ENCODE assay signal across 1 cellular context in genomic region chr16:66434619-66435430, GRCh38.
TF ChIP-seq lines count a peak whose summit lies in the region.

No MANE protein-coding gene starts in this region.

TF ChIP-seq in HepG2, 621 proteins besides CTCF, POLR2A, EP300 and RAD21 (continues in another document):
- TF ChIP-seq ZNF329 (CRISPR knock-in tag; IDR thresholded peaks at IDR 0.05; ENCODE audit: low read depth) (no peak), ZNF383 (CRISPR knock-in tag; IDR thresholded peaks at IDR 0.05; ENCODE audit: borderline replicate concordance) (no peak), ZNF75D (CRISPR knock-in tag; IDR thresholded peaks at IDR 0.05; ENCODE audit: borderline replicate concordance) (no peak), GTF3A (CRISPR knock-in tag; conservative IDR thresholded peaks at IDR 0.05) (no peak), CEBPG (CRISPR knock-in tag; IDR thresholded peaks at IDR 0.05) (peak; percentile 94), ZNF713 (CRISPR knock-in tag; IDR thresholded peaks at IDR 0.05) (no peak), TOE1 (CRISPR knock-in tag; IDR thresholded peaks at IDR 0.05) (no peak), SP140L (CRISPR knock-in tag; IDR thresholded peaks at IDR 0.05; ENCODE audit: borderline replicate concordance) (no peak), FOXA3 (CRISPR knock-in tag; IDR thresholded peaks at IDR 0.05) (peak; percentile 60), CEBPB (IDR thresholded peaks at IDR 0.05; ENCODE audit: borderline replicate concordance, low read depth, low read length) (peak; percentile 92), POGZ (CRISPR knock-in tag; IDR thresholded peaks at IDR 0.05) (no peak), TAF15 (IDR thresholded peaks at IDR 0.05; ENCODE audit: low read depth, low read length, poor library complexity, severe bottlenecking) (no peak), HOXA9 (CRISPR knock-in tag; IDR thresholded peaks at IDR 0.05; ENCODE audit: borderline replicate concordance) (no peak), KLF12 (CRISPR knock-in tag; IDR thresholded peaks at IDR 0.05; ENCODE audit: borderline replicate concordance) (no peak), GPN1 (CRISPR knock-in tag; IDR thresholded peaks at IDR 0.05; ENCODE audit: borderline replicate concordance) (no peak), ZUFSP (CRISPR knock-in tag; IDR thresholded peaks at IDR 0.05; ENCODE audit: borderline replicate concordance) (no peak), GATA4 (IDR thresholded peaks at IDR 0.05; ENCODE audit: borderline replicate concordance, low read depth) (no peak), GLI4 (CRISPR knock-in tag; IDR thresholded peaks at IDR 0.05; ENCODE audit: borderline replicate concordance) (no peak), JUN (CRISPR knock-in tag; IDR thresholded peaks at IDR 0.05) (no peak), CEBPZ (IDR thresholded peaks at IDR 0.05; ENCODE audit: low read length) (no peak), SOX13 (IDR thresholded peaks at IDR 0.05) (peak; percentile 57), SOX13 (CRISPR knock-in tag; conservative IDR thresholded peaks at IDR 0.05 in 1 of 2, IDR thresholded peaks at IDR 0.05 in 1 of 2) (peak in 1 of 2 experiments; percentile 90; a peak in 2 of 4 replicates), ZNF841 (CRISPR knock-in tag; IDR thresholded peaks at IDR 0.05; ENCODE audit: borderline replicate concordance) (no peak), ZNF879 (CRISPR knock-in tag; IDR thresholded peaks at IDR 0.05) (no peak), TBP (CRISPR knock-in tag; IDR thresholded peaks at IDR 0.05) (no peak), NFIB (CRISPR knock-in tag; IDR thresholded peaks at IDR 0.05; ENCODE audit: borderline replicate concordance) (no peak), MXD4 (CRISPR knock-in tag; IDR thresholded peaks at IDR 0.05) (no peak), ZNF33A (CRISPR knock-in tag; IDR thresholded peaks at IDR 0.05; ENCODE audit: borderline replicate concordance) (no peak), ATM (IDR thresholded peaks at IDR 0.05; ENCODE audit: borderline replicate concordance) (no peak), ARID4A (CRISPR knock-in tag; IDR thresholded peaks at IDR 0.05; ENCODE audit: borderline replicate concordance) (peak; percentile 55; the same call in 1 of the 2 replicates)
- TF ChIP-seq, protein P1, sequence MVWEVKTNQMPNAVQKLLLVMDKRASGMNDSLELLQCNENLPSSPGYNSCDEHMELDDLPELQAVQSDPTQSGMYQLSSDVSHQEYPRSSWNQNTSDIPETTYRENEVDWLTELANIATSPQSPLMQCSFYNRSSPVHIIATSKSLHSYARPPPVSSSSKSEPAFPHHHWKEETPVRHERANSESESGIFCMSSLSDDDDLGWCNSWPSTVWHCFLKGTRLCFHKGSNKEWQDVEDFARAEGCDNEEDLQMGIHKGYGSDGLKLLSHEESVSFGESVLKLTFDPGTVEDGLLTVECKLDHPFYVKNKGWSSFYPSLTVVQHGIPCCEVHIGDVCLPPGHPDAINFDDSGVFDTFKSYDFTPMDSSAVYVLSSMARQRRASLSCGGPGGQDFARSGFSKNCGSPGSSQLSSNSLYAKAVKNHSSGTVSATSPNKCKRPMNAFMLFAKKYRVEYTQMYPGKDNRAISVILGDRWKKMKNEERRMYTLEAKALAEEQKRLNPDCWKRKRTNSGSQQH (CRISPR knock-in tag; IDR thresholded peaks at IDR 0.05; ENCODE audit: low read depth): peak; percentile 28; the same call in 1 of the 2 replicates
- TF ChIP-seq, protein P2, sequence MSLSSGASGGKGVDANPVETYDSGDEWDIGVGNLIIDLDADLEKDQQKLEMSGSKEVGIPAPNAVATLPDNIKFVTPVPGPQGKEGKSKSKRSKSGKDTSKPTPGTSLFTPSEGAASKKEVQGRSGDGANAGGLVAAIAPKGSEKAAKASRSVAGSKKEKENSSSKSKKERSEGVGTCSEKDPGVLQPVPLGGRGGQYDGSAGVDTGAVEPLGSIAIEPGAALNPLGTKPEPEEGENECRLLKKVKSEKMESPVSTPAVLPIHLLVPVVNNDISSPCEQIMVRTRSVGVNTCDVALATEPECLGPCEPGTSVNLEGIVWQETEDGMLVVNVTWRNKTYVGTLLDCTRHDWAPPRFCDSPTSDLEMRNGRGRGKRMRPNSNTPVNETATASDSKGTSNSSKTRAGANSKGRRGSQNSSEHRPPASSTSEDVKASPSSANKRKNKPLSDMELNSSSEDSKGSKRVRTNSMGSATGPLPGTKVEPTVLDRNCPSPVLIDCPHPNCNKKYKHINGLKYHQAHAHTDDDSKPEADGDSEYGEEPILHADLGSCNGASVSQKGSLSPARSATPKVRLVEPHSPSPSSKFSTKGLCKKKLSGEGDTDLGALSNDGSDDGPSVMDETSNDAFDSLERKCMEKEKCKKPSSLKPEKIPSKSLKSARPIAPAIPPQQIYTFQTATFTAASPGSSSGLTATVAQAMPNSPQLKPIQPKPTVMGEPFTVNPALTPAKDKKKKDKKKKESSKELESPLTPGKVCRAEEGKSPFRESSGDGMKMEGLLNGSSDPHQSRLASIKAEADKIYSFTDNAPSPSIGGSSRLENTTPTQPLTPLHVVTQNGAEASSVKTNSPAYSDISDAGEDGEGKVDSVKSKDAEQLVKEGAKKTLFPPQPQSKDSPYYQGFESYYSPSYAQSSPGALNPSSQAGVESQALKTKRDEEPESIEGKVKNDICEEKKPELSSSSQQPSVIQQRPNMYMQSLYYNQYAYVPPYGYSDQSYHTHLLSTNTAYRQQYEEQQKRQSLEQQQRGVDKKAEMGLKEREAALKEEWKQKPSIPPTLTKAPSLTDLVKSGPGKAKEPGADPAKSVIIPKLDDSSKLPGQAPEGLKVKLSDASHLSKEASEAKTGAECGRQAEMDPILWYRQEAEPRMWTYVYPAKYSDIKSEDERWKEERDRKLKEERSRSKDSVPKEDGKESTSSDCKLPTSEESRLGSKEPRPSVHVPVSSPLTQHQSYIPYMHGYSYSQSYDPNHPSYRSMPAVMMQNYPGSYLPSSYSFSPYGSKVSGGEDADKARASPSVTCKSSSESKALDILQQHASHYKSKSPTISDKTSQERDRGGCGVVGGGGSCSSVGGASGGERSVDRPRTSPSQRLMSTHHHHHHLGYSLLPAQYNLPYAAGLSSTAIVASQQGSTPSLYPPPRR (CRISPR knock-in tag; IDR thresholded peaks at IDR 0.05; ENCODE audit: borderline replicate concordance): no peak
- TF ChIP-seq, protein P3, sequence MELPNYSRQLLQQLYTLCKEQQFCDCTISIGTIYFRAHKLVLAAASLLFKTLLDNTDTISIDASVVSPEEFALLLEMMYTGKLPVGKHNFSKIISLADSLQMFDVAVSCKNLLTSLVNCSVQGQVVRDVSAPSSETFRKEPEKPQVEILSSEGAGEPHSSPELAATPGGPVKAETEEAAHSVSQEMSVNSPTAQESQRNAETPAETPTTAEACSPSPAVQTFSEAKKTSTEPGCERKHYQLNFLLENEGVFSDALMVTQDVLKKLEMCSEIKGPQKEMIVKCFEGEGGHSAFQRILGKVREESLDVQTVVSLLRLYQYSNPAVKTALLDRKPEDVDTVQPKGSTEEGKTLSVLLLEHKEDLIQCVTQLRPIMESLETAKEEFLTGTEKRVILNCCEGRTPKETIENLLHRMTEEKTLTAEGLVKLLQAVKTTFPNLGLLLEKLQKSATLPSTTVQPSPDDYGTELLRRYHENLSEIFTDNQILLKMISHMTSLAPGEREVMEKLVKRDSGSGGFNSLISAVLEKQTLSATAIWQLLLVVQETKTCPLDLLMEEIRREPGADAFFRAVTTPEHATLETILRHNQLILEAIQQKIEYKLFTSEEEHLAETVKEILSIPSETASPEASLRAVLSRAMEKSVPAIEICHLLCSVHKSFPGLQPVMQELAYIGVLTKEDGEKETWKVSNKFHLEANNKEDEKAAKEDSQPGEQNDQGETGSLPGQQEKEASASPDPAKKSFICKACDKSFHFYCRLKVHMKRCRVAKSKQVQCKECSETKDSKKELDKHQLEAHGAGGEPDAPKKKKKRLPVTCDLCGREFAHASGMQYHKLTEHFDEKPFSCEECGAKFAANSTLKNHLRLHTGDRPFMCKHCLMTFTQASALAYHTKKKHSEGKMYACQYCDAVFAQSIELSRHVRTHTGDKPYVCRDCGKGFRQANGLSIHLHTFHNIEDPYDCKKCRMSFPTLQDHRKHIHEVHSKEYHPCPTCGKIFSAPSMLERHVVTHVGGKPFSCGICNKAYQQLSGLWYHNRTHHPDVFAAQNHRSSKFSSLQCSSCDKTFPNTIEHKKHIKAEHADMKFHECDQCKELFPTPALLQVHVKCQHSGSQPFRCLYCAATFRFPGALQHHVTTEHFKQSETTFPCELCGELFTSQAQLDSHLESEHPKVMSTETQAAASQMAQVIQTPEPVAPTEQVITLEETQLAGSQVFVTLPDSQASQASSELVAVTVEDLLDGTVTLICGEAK (IDR thresholded peaks at IDR 0.05): no peak
- TF ChIP-seq, protein P3 (CRISPR knock-in tag; IDR thresholded peaks at IDR 0.05): no peak
